18 cellular contexts compared by ENCODE assay signal in genomic region chr2:224716201-224716600, GRCh38. TPM values are rescaled to one million over a fixed set of nuclear protein-coding genes. Genes with fewer than 3 reads are reported as not detected.
DNase-seq lines count a peak whose midpoint lies in the region; ATAC-seq and TF ChIP-seq lines count a peak whose summit lies in the region.
"Had no signal": no experiment of that assay in that cellular context is flagged by ENCODE, and none has a peak within 500 bp of the region (broad histone marks: within the 10 kb centered on the region; RNA-seq: fewer than 3 reads in every experiment).

A gene with protein sequence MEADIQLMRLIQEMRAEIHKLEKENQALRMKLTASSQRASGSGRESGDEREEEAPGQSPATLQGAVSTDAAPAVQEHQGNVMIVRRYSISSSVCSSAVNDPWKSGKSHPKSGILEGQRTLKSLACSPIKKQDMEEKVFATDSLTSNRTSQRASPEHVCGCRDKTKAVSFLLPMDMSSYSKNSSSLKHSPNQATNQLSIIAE (minus strand): TSS chr2:224716365. CDS start chr2:224716365, 0 bp downstream.

- no peak within 1 kb of the TSS for H3K4me3 ChIP-seq in mesenchymal stem cell (ENCODE audit: insufficient read depth in 1 of 2, low read depth in 1 of 2, low read length in 2 of 2)
- H3K4me3 ChIP-seq: BLaER1 treated with 17β-estradiol and CSF1 and Interleukin-3, amounts not matched to agents 10 nM and 100 nM; GM12878 had no signal

- H3K36me3 ChIP-seq in mesenchymal stem cell (ENCODE audit: control insufficient read depth in 1 of 2, insufficient read depth in 2 of 2, low read depth in 1 of 2, low read length in 2 of 2), result no peaks in the 10 kb centered on the region
- H3K36me3 ChIP-seq: BLaER1 treated with 17β-estradiol and CSF1 and Interleukin-3, amounts not matched to agents 10 nM and 100 nM had no signal

- intact Hi-C loops in activated CD4-positive, alpha-beta T cell treated with anti-CD3 and anti-CD28 coated beads for 36 hours (cut with DNase I, micrococcal nuclease), result no loop called here

- H3K9ac ChIP-seq in mesenchymal stem cell (ENCODE audit: low read length), result no peak within 1 kb of the TSS
- H3K9ac ChIP-seq: BLaER1 treated with 17β-estradiol and CSF1 and Interleukin-3, amounts not matched to agents 10 nM and 100 nM had no signal

- no peak within 1 kb of the TSS for H3K4me3 Mint-ChIP-seq in activated CD4-positive, alpha-beta T cell treated with anti-CD3 and anti-CD28 coated beads for 36 hours
- H3K4me3 Mint-ChIP-seq: CD4-positive, CD25-positive, alpha-beta regulatory T cell; H9 had no signal

- H2BK12ac ChIP-seq in mesenchymal stem cell (ENCODE audit: low read length in 2 of 2), result no peak within 1 kb of the TSS

- no peak within 1 kb of the TSS for H3K14ac ChIP-seq in mesenchymal stem cell (ENCODE audit: low read length in 2 of 2)

- POLR2A ChIA-PET in activated CD4-positive, alpha-beta T cell treated with anti-CD3 and anti-CD28 coated beads for 36 hours (lab: Charles Lee), result no interaction called here

- H3K4me2 ChIP-seq in mesenchymal stem cell (ENCODE audit: low read length, poor library complexity, severe bottlenecking), result no peak within 1 kb of the TSS
- H3K4me2 ChIP-seq: BLaER1 treated with 17β-estradiol and CSF1 and Interleukin-3, amounts not matched to agents 10 nM and 100 nM had no signal

- no peak within 1 kb of the TSS for H2BK120ac ChIP-seq in mesenchymal stem cell (ENCODE audit: low read depth, low read length)

- H2AFZ ChIP-seq in mesenchymal stem cell (ENCODE audit: low read depth, low read length), result no peak within 1 kb of the TSS

- peaks cover 7% of the 10 kb centered on the region for H3K27me3 Mint-ChIP-seq in activated CD4-positive, alpha-beta T cell treated with anti-CD3 and anti-CD28 coated beads for 36 hours

- H3K27me3 ChIP-seq in mesenchymal stem cell (ENCODE audit: control insufficient read depth in 1 of 2, insufficient read depth in 1 of 2, low read length in 2 of 2), result no peaks in the 10 kb centered on the region
- H3K27me3 ChIP-seq: BLaER1 treated with 17β-estradiol and CSF1 and Interleukin-3, amounts not matched to agents 10 nM and 100 nM had no signal

- H3K27ac Mint-ChIP-seq in activated CD4-positive, alpha-beta T cell treated with anti-CD3 and anti-CD28 coated beads for 36 hours, result no peak within 1 kb of the TSS
- H3K27ac Mint-ChIP-seq: CD4-positive, CD25-positive, alpha-beta regulatory T cell; H9 had no signal

- H2AK5ac ChIP-seq in mesenchymal stem cell (ENCODE audit: low read length, severe bottlenecking), result peak within 1 kb of the TSS; percentile 22

- 96% methylated on average over 4 of the region's 5 CpGs for WGBS in mesenchymal stem cell

- no peaks in the 10 kb centered on the region for H3K9me3 ChIP-seq in mesenchymal stem cell (ENCODE audit: control insufficient read depth, low read length)

- no peak within 1 kb of the TSS for H3K23ac ChIP-seq in mesenchymal stem cell (ENCODE audit: low read length in 2 of 2)

- no peak within 1 kb of the TSS for H3K4ac ChIP-seq in mesenchymal stem cell (ENCODE audit: low read depth in 1 of 2, low read length in 2 of 2)

- no peaks in the 10 kb centered on the region for H3K4me1 Mint-ChIP-seq in activated CD4-positive, alpha-beta T cell treated with anti-CD3 and anti-CD28 coated beads for 36 hours
- H3K4me1 Mint-ChIP-seq: CD4-positive, CD25-positive, alpha-beta regulatory T cell; H9 had no signal

- no peaks in the 10 kb centered on the region for H3K36me3 Mint-ChIP-seq in activated CD4-positive, alpha-beta T cell treated with anti-CD3 and anti-CD28 coated beads for 36 hours (ENCODE audit: low read depth)
- H3K36me3 Mint-ChIP-seq: CD4-positive, CD25-positive, alpha-beta regulatory T cell had no signal

- no peak within 1 kb of the TSS for H3K18ac ChIP-seq in mesenchymal stem cell (ENCODE audit: low read depth in 1 of 2, low read length in 2 of 2)

- no peak within 1 kb of the TSS for H2BK15ac ChIP-seq in mesenchymal stem cell (ENCODE audit: low read depth, poor library complexity, severe bottlenecking)

- H4K91ac ChIP-seq in mesenchymal stem cell (ENCODE audit: low read length), result no peak within 1 kb of the TSS

- ATAC-seq in GM19452 (IDR thresholded peaks at IDR 0.05; ENCODE audit: unreplicated experiment) (no peak), SK-N-SH treated with all-trans-retinoic acid at 6 μM for 48 hours (no peak)
- no peak for ATAC-seq in activated CD4-positive, alpha-beta T cell treated with anti-CD3 and anti-CD28 coated beads for 36 hours
- ATAC-seq: GM12878 had no signal

- CTCF ChIA-PET in activated CD4-positive, alpha-beta T cell treated with anti-CD3 and anti-CD28 coated beads for 36 hours (lab: Charles Lee), result interaction anchor here (0.6 kb wide), 1 partner anchor 71 kb away, joined by 3 read pairs; no protein-coding TSS in a partner anchor

- no peak within 1 kb of the TSS for H3K27ac ChIP-seq in mesenchymal stem cell (ENCODE audit: low read length, poor library complexity, severe bottlenecking)
- H3K27ac ChIP-seq: BLaER1 treated with 17β-estradiol and CSF1 and Interleukin-3, amounts not matched to agents 10 nM and 100 nM had no signal

- H4K8ac ChIP-seq in mesenchymal stem cell (ENCODE audit: low read length), result no peak within 1 kb of the TSS

- H3K9me3 Mint-ChIP-seq in activated CD4-positive, alpha-beta T cell treated with anti-CD3 and anti-CD28 coated beads for 36 hours (ENCODE audit: low read depth), result peaks cover 6% of the 10 kb centered on the region

- peak; percentile 30 for DNase-seq in NCI-H2029 (lab: John Stamatoyannopoulos, UW)
- DNase-seq in NCI-H2029 treated with DMSO at 0.1 percent for 48 hours (lab: John Stamatoyannopoulos, UW), result no peak
- peak; percentile 26 for DNase-seq in NCI-H2196 treated with DMSO at 0.1 percent for 48 hours (lab: John Stamatoyannopoulos, UW; ENCODE audit: unreplicated experiment)
- DNase-seq in mesenchymal stem cell, result no peak
- DNase-seq in activated CD4-positive, alpha-beta T cell treated with anti-CD3 and anti-CD28 coated beads for 36 hours, result no peak
- DNase-seq: 8988T; ACHN; CD4-positive, CD25-positive, alpha-beta regulatory T cell; DMS79; GOT3; H9; IMR-90 had no signal

- H3K79me1 ChIP-seq in mesenchymal stem cell (replicated peaks; ENCODE audit: low read length, poor library complexity, severe bottlenecking), result no peaks in the 10 kb centered on the region

- H3K4me1 ChIP-seq in mesenchymal stem cell (ENCODE audit: control insufficient read depth, insufficient read depth, low read depth, low read length), result no peaks in the 10 kb centered on the region

- H2BK5ac ChIP-seq in mesenchymal stem cell (ENCODE audit: low read depth, low read length, poor library complexity, severe bottlenecking), result no peak within 1 kb of the TSS

TF ChIP-seq in SK-N-SH treated with all-trans-retinoic acid at 6 μM for 48 hours, 23 proteins besides CTCF, POLR2A, EP300 and RAD21:
- no peak for TF ChIP-seq ISL1 (CRISPR knock-in tag; IDR thresholded peaks at IDR 0.05)
- TF ChIP-seq, protein P1, sequence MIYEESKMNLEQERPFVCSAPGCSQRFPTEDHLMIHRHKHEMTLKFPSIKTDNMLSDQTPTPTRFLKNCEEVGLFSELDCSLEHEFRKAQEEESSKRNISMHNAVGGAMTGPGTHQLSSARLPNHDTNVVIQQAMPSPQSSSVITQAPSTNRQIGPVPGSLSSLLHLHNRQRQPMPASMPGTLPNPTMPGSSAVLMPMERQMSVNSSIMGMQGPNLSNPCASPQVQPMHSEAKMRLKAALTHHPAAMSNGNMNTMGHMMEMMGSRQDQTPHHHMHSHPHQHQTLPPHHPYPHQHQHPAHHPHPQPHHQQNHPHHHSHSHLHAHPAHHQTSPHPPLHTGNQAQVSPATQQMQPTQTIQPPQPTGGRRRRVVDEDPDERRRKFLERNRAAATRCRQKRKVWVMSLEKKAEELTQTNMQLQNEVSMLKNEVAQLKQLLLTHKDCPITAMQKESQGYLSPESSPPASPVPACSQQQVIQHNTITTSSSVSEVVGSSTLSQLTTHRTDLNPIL (CRISPR knock-in tag; IDR thresholded peaks at IDR 0.05; ENCODE audit: low read depth), result no peak
- TF ChIP-seq ZNF565 (CRISPR knock-in tag; conservative IDR thresholded peaks at IDR 0.05; ENCODE audit: low read depth), result no peak
- no peak for TF ChIP-seq ZNF8 (CRISPR knock-in tag; IDR thresholded peaks at IDR 0.05)
- TF ChIP-seq SNAI2 (CRISPR knock-in tag; IDR thresholded peaks at IDR 0.05), result no peak
- TF ChIP-seq, protein P2, sequence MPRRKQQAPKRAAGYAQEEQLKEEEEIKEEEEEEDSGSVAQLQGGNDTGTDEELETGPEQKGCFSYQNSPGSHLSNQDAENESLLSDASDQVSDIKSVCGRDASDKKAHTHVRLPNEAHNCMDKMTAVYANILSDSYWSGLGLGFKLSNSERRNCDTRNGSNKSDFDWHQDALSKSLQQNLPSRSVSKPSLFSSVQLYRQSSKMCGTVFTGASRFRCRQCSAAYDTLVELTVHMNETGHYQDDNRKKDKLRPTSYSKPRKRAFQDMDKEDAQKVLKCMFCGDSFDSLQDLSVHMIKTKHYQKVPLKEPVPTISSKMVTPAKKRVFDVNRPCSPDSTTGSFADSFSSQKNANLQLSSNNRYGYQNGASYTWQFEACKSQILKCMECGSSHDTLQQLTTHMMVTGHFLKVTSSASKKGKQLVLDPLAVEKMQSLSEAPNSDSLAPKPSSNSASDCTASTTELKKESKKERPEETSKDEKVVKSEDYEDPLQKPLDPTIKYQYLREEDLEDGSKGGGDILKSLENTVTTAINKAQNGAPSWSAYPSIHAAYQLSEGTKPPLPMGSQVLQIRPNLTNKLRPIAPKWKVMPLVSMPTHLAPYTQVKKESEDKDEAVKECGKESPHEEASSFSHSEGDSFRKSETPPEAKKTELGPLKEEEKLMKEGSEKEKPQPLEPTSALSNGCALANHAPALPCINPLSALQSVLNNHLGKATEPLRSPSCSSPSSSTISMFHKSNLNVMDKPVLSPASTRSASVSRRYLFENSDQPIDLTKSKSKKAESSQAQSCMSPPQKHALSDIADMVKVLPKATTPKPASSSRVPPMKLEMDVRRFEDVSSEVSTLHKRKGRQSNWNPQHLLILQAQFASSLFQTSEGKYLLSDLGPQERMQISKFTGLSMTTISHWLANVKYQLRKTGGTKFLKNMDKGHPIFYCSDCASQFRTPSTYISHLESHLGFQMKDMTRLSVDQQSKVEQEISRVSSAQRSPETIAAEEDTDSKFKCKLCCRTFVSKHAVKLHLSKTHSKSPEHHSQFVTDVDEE (CRISPR knock-in tag; IDR thresholded peaks at IDR 0.05), result no peak
- no peak for TF ChIP-seq TCF4 (CRISPR knock-in tag; IDR thresholded peaks at IDR 0.05; ENCODE audit: borderline replicate concordance)
- TF ChIP-seq ESRRG (CRISPR knock-in tag; IDR thresholded peaks at IDR 0.05), result no peak

RNA-seq across cellular contexts. Expression of the gene that starts here (rescaled TPM):
- not detected for polyA plus RNA-seq in mesenchymal stem cell (2013, experiment 1 of 2)
- polyA plus RNA-seq in mesenchymal stem cell (2013, experiment 2 of 2), result not detected
- not detected for total RNA-seq in activated CD4-positive, alpha-beta T cell treated with anti-CD3 and anti-CD28 coated beads for 36 hours
- total RNA-seq: CD4-positive, CD25-positive, alpha-beta regulatory T cell; G401; GM12878; H9; HT-29; IMR-90 had no signal
- polyA plus RNA-seq: CD4-positive, CD25-positive, alpha-beta regulatory T cell; GM12878; IMR-90 had no signal

Comparison
In these comparisons a context has a peak if more than half of its experiments do, and no peak if none do; other contexts are left out.
1. DNase-seq: peak in NCI-H2029 (single experiment) and NCI-H2196 treated with DMSO at 0.1 percent for 48 hours (single experiment); none in NCI-H2029 treated with DMSO at 0.1 percent for 48 hours (single experiment), mesenchymal stem cell (single experiment) and activated CD4-positive, alpha-beta T cell treated with anti-CD3 and anti-CD28 coated beads for 36 hours (single experiment).